Comparison of ENCODE assay signal across 8 cellular contexts in genomic region chr3:43998374-43998840, GRCh38.
DNase-seq lines count a peak whose midpoint lies in the region; ATAC-seq, FAIRE-seq and TF ChIP-seq lines count a peak whose summit lies in the region.

No MANE protein-coding gene starts in this region.

- SMC1A ChIA-PET in GM12878 (lab: Charles Lee; ENCODE audit: uncharacterized antibody, unreplicated experiment) = interaction anchor here (0.8 to 3.7 kb wide), 5 partner anchors 10 to 200 kb away, joined by 3 to 17 read pairs (median 4); no protein-coding TSS in a partner anchor

- ATAC-seq in GM12878 = peak; percentile 12
- ATAC-seq in HG02588 (IDR thresholded peaks at IDR 0.05; ENCODE audit: unreplicated experiment) = no peak
- ATAC-seq in HG02840 (IDR thresholded peaks at IDR 0.05; ENCODE audit: low FRiP score, unreplicated experiment) = no peak

- H4K20me1 ChIP-seq in GM12878 (ENCODE audit: control insufficient read depth, insufficient read depth) = no peaks in the 10 kb centered on the region

- H2AFZ ChIP-seq in GM12878 (ENCODE audit: control insufficient read depth, low read depth, low read length) = peak overlapping the region; percentile 70

- POLR2A ChIA-PET in AG04449 (lab: Yijun Ruan, JAX) = no interaction called here
- POLR2A ChIA-PET in GM12878 (lab: Charles Lee) = interaction anchor here (1.3 kb wide), 1 partner anchor 60 kb away, joined by 3 read pairs; no protein-coding TSS in a partner anchor

- peaks cover 39% of the 10 kb centered on the region for H3K79me2 ChIP-seq in GM12878 (ENCODE audit: control insufficient read depth, insufficient read depth, low read length)

- CTCF ChIA-PET in AG04449 (lab: Yijun Ruan, JAX) = interaction anchor here (0.9 to 1.0 kb wide), 2 partner anchors 230 to 232 kb away, joined by 3 to 4 read pairs; no protein-coding TSS in a partner anchor
- CTCF ChIA-PET in GM12878 (lab: Yijun Ruan, JAX) = interaction anchor here (0.8 to 6.4 kb wide), 4 partner anchors 21 to 115 kb away, joined by 3 to 47 read pairs (median 6); no protein-coding TSS in a partner anchor

- H3K4me1 ChIP-seq in GM12878 (ENCODE audit: control insufficient read depth, insufficient read depth, low read length) = peaks cover 15% of the 10 kb centered on the region
- peaks cover 3% of the 10 kb centered on the region for H3K4me1 ChIP-seq in mesodermal cell (ENCODE audit: control insufficient read depth, insufficient read depth, low read length, poor library complexity, severe bottlenecking)

- TF ChIP-seq CTCF in AG04449 (IDR thresholded peaks at IDR 0.05; ENCODE audit: insufficient read depth, low read length, missing control alignments) (no peak), GM12878 (IDR thresholded peaks at IDR 0.05 in 2 of 3, conservative IDR thresholded peaks at IDR 0.05 in 1 of 3; ENCODE audit: control insufficient read depth in 2 of 3, extremely low read depth in 1 of 3, insufficient read depth in 1 of 3, low read depth in 3 of 3, low read length in 3 of 3) (no peak), GM13976 (IDR thresholded peaks at IDR 0.05; ENCODE audit: borderline replicate concordance, control extremely low read depth, extremely low read depth, insufficient read depth, missing control alignments) (no peak)

- peak overlapping the region; percentile 37; the same call in 1 of the 2 replicates for H3K9ac ChIP-seq in GM12878 (ENCODE audit: control insufficient read depth, insufficient read depth, low read length)

- in situ Hi-C loops in GM12878 (cut with MboI) = loop anchor here (10.0 kb wide), 1 partner anchor 196 kb away; no protein-coding TSS in a partner anchor
- in situ Hi-C loops in GM13976 (cut with MboI; ENCODE audit: low sequenced_read_pairs, unreplicated experiment) = no loop called here

- RAD21 ChIA-PET in GM12878 (lab: Charles Lee; ENCODE audit: unreplicated experiment) = interaction anchor here (1.2 to 4.9 kb wide), 4 partner anchors 9 to 60 kb away, joined by 3 to 24 read pairs (median 5); no protein-coding TSS in a partner anchor

- peak overlapping the region; percentile 89 for H3K4me3 ChIP-seq in AG04449 (ENCODE audit: low read depth, low read length)
- peak overlapping the region; percentile 68 for H3K4me3 ChIP-seq in H7 (ENCODE audit: insufficient read depth, low read depth, low read length)
- peak overlapping the region; percentile 83 for H3K4me3 ChIP-seq in GM12878
- H3K4me3 ChIP-seq in mesodermal cell (ENCODE audit: extremely low read depth, insufficient read depth, low read length, poor library complexity, severe bottlenecking) = peak overlapping the region; percentile 49

- no peak for TF ChIP-seq EP300 in GM12878 (IDR thresholded peaks at IDR 0.05; ENCODE audit: borderline replicate concordance in 1 of 2, control insufficient read depth in 1 of 2, low read depth in 2 of 2, low read length in 2 of 2)

- H3K27me3 ChIP-seq in H7 (ENCODE audit: control insufficient read depth, insufficient read depth, low read length) (peaks cover 69% of the 10 kb centered on the region), GM12878 (replicated peaks in 1 of 2; ENCODE audit: control insufficient read depth in 2 of 2, insufficient read depth in 2 of 2, low read length in 1 of 2) (peaks cover 16 to 18% of the 10 kb centered on the region in 2 experiments)

- H3K9me3 ChIP-seq in GM12878 (replicated peaks; ENCODE audit: control insufficient read depth, insufficient read depth, low read length) (no peaks in the 10 kb centered on the region), mesodermal cell (ENCODE audit: control insufficient read depth, low read length) (no peaks in the 10 kb centered on the region)

- H3K36me3 ChIP-seq in H7 (replicated peaks; ENCODE audit: control insufficient read depth, insufficient read depth, low read length) = no peaks in the 10 kb centered on the region
- H3K36me3 ChIP-seq in GM12878 (ENCODE audit: control insufficient read depth in 2 of 2, insufficient read depth in 2 of 2, low read length in 1 of 2) = no peaks in the 10 kb centered on the region
- H3K36me3 ChIP-seq in mesodermal cell (ENCODE audit: control insufficient read depth, insufficient read depth, low read length) = no peaks in the 10 kb centered on the region

- intact Hi-C loops in GM12878 (cut with micrococcal nuclease; ENCODE audit: unreplicated experiment) = loop anchor here (2.0 to 10.0 kb wide), 3 partner anchors 48 to 234 kb away; no protein-coding TSS in a partner anchor

- H3K27ac ChIP-seq in GM12878 (ENCODE audit: control insufficient read depth, insufficient read depth) (no peak overlapping the region), mesodermal cell (ENCODE audit: low read depth, low read length, severe bottlenecking) (no peak overlapping the region)

- DNase-seq in AG04449 (ENCODE audit: low read depth, low spot score) = no peak
- peak; percentile 71 for DNase-seq in H7
- no peak for DNase-seq in GM12878 (ENCODE audit: low read depth, low spot score)
- DNase-seq in GM13976 (ENCODE audit: low spot score) = no peak
- DNase-seq in stimulated activated CD4-positive, alpha-beta T cell treated with anti-CD3 and anti-CD28 coated beads, Interleukin-2, amount 100 ng/mL, for 48 hours = no peak

- peak overlapping the region; percentile 95 for H3K4me2 ChIP-seq in GM12878 (ENCODE audit: control insufficient read depth, insufficient read depth)

- no TSS peak for BruUV-seq in GM12878 (replicated peaks; lab: Mats Ljungman, UMichigan)

- WGBS in GM12878 (ENCODE audit: insufficient coverage, insufficient replicate concordance, low lambda C conversion rate, missing lambda C conversion rate) = under 1% methylated on average over 25 of the region's 25 CpGs
- 1 to 3% methylated on average over 15 to 16 of the region's 25 CpGs for WGBS in mesodermal cell (ENCODE audit: insufficient coverage in 2 of 2), 2 experiments

- no peak for FAIRE-seq in GM12878 (lab: Jason Lieb, UNC)

- no peak for TF ChIP-seq RAD21 in GM12878 (IDR thresholded peaks at IDR 0.05; ENCODE audit: insufficient read depth, low read depth, low read length)

- no peak for TF ChIP-seq POLR2A in GM12878 (IDR thresholded peaks at IDR 0.05; ENCODE audit: low read depth, low read length)

TF ChIP-seq in GM12878, 131 proteins besides CTCF, POLR2A, EP300 and RAD21 (continues in another document):
- no peak for TF ChIP-seq FOXK2 (IDR thresholded peaks at IDR 0.05)
- TF ChIP-seq USF1 (IDR thresholded peaks at IDR 0.05; ENCODE audit: borderline replicate concordance, extremely low read length, insufficient read depth, low read depth, low read length) = no peak
- TF ChIP-seq, protein P1, sequence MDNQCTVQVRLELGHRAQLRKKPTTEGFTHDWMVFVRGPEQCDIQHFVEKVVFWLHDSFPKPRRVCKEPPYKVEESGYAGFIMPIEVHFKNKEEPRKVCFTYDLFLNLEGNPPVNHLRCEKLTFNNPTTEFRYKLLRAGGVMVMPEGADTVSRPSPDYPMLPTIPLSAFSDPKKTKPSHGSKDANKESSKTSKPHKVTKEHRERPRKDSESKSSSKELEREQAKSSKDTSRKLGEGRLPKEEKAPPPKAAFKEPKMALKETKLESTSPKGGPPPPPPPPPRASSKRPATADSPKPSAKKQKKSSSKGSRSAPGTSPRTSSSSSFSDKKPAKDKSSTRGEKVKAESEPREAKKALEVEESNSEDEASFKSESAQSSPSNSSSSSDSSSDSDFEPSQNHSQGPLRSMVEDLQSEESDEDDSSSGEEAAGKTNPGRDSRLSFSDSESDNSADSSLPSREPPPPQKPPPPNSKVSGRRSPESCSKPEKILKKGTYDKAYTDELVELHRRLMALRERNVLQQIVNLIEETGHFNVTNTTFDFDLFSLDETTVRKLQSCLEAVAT (IDR thresholded peaks at IDR 0.05) = no peak
- TF ChIP-seq CBFB (IDR thresholded peaks at IDR 0.05; ENCODE audit: low read depth) = no peak
- no peak for TF ChIP-seq SREBF1 (IDR thresholded peaks at IDR 0.05; ENCODE audit: low read length)
- no peak for TF ChIP-seq ZBTB11 (CRISPR knock-in tag; IDR thresholded peaks at IDR 0.05)
- no peak for TF ChIP-seq SMC3 (IDR thresholded peaks at IDR 0.05; ENCODE audit: borderline replicate concordance, low read length)
